Comparison of ENCODE assay signal across 1 cellular context in genomic region chr10:73183882-73184281, GRCh38.
TF ChIP-seq lines count a peak whose summit lies in the region.

No MANE protein-coding gene starts in this region.

TF ChIP-seq in IMR-90, 13 proteins besides CTCF, POLR2A, EP300 and RAD21:
- TF ChIP-seq ELK1 (IDR thresholded peaks at IDR 0.05; ENCODE audit: borderline replicate concordance, low read depth, low read length) (no peak), SMC3 (IDR thresholded peaks at IDR 0.05; ENCODE audit: low read depth, low read length) (no peak), USF2 (IDR thresholded peaks at IDR 0.05; ENCODE audit: low read depth, low read length) (no peak), MAFK (IDR thresholded peaks at IDR 0.05; ENCODE audit: low read depth, low read length) (no peak), NFE2L2 (IDR thresholded peaks at IDR 0.05; ENCODE audit: low read depth, low read length) (no peak), MAZ (IDR thresholded peaks at IDR 0.05; ENCODE audit: borderline replicate concordance, low read depth, low read length) (no peak), RFX5 (IDR thresholded peaks at IDR 0.05; ENCODE audit: low read depth, low read length) (no peak), CHD1 (IDR thresholded peaks at IDR 0.05; ENCODE audit: low read depth, low read length) (no peak), BHLHE40 (IDR thresholded peaks at IDR 0.05; ENCODE audit: low read depth, low read length) (no peak), MXI1 (IDR thresholded peaks at IDR 0.05; ENCODE audit: borderline replicate concordance, low read depth, low read length) (no peak), CEBPB (IDR thresholded peaks at IDR 0.05; ENCODE audit: low read depth, low read length) (no peak), FOS (IDR thresholded peaks at IDR 0.05; ENCODE audit: low read depth, low read length) (no peak), RCOR1 (IDR thresholded peaks at IDR 0.05; ENCODE audit: insufficient replicate concordance, low read length) (no peak)
